In genomic region chr5:33713087-33713486, GRCh38 we compare ENCODE assay signal across 16 cellular contexts.
DNase-seq lines count a peak whose midpoint lies in the region; ATAC-seq lines count a peak whose summit lies in the region.
"Had no signal": no experiment of that assay in that cellular context is flagged by ENCODE, and none has a peak within 500 bp of the region (broad histone marks: within the 10 kb centered on the region; RNA-seq: fewer than 3 reads in every experiment).

No MANE protein-coding gene starts in this region.

- peaks cover 0 to 14% (median 11%) of the 10 kb centered on the region in 11 experiments; a peak in 18 of 22 replicates for H3K9me3 ChIP-seq in BLaER1 treated with 17β-estradiol and CSF1 and Interleukin-3, amounts not matched to agents 10 nM and 100 nM (replicated peaks in 1 of 11)

- H3K4me1 ChIP-seq in BLaER1 treated with 17β-estradiol and CSF1 and Interleukin-3, amounts not matched to agents 10 nM and 100 nM: peaks cover 4 to 60% (median 13%) of the 10 kb centered on the region in 10 experiments; a peak in 16 of 20 replicates

- H3K4me3 ChIP-seq in BLaER1 treated with 17β-estradiol and CSF1 and Interleukin-3, amounts not matched to agents 10 nM and 100 nM: no peak overlapping the region
- H3K4me3 ChIP-seq: spleen had no signal

- H3K27ac ChIP-seq in BLaER1 treated with 17β-estradiol and CSF1 and Interleukin-3, amounts not matched to agents 10 nM and 100 nM: peak overlapping the region in 8 of 11 experiments; percentile 29 to 96 (median 82); a peak in 14 of 22 replicates

- peak; percentile 62 to 90 for DNase-seq in NOMO-1 (lab: John Stamatoyannopoulos, UW; ENCODE audit: unreplicated experiment in 2 of 2)
- no peak for DNase-seq in left ventricle myocardium superior
- DNase-seq in activated CD4-positive, alpha-beta T cell treated with anti-CD3 and anti-CD28 coated beads, Interleukin-2, amount 50 U/mL, for 48 hours: no peak
- DNase-seq in activated CD8-positive, alpha-beta memory T cell treated with anti-CD3 and anti-CD28 coated beads, Interleukin-2, amount 50 U/mL, for 48 hours: no peak
- DNase-seq in stimulated activated CD4-positive, alpha-beta T cell treated with anti-CD3 and anti-CD28 coated beads, Interleukin-2, amount 100 ng/mL, for 24 hours: no peak
- DNase-seq: activated CD4-positive, alpha-beta T cell treated with anti-CD3 and anti-CD28 coated beads, Interleukin-2, amount 50 U/mL, for 1 hour; aorta; mammary epithelial cell; NCI-H146; occipital lobe; spleen; T-helper 17 cell had no signal

- no peaks in the 10 kb centered on the region for H3K36me3 ChIP-seq in BLaER1 treated with 17β-estradiol and CSF1 and Interleukin-3, amounts not matched to agents 10 nM and 100 nM
- H3K36me3 ChIP-seq: spleen had no signal

- intact Hi-C loops in left ventricle myocardium superior (cut with micrococcal nuclease): no loop called here

- H3K4me2 ChIP-seq in BLaER1 treated with 17β-estradiol and CSF1 and Interleukin-3, amounts not matched to agents 10 nM and 100 nM: peak overlapping the region in 5 of 11 experiments; percentile 38 to 81 (median 71); a peak in 11 of 22 replicates

- ATAC-seq in GM21723 (IDR thresholded peaks at IDR 0.05; ENCODE audit: unreplicated experiment) (peak; percentile 95), left ventricle myocardium superior (peak; percentile 39), GM21447 (IDR thresholded peaks at IDR 0.05; ENCODE audit: unreplicated experiment) (no peak)
- ATAC-seq: activated T-helper 17 cell treated with anti-CD3 and anti-CD28 coated beads, Interleukin-2, amount 50 U/mL, for 72 hours; T-helper 17 cell had no signal

- no peaks in the 10 kb centered on the region for H3K27me3 ChIP-seq in BLaER1 treated with 17β-estradiol and CSF1 and Interleukin-3, amounts not matched to agents 10 nM and 100 nM
- H3K27me3 ChIP-seq: spleen had no signal

- no peaks in the 10 kb centered on the region for H4K20me1 ChIP-seq in BLaER1 treated with 17β-estradiol and CSF1 and Interleukin-3, amounts not matched to agents 10 nM and 100 nM

- peak overlapping the region in 5 of 11 experiments; percentile 37 to 85 (median 74); a peak in 9 of 22 replicates for H3K9ac ChIP-seq in BLaER1 treated with 17β-estradiol and CSF1 and Interleukin-3, amounts not matched to agents 10 nM and 100 nM

Comparison
In these comparisons a context has a peak if more than half of its experiments do, and no peak if none do; other contexts are left out.
1. DNase-seq: peak in NOMO-1 (2 of 2); none in left ventricle myocardium superior (single experiment), activated CD4-positive, alpha-beta T cell treated with anti-CD3 and anti-CD28 coated beads, Interleukin-2, amount 50 U/mL, for 48 hours (0 of 2), activated CD8-positive, alpha-beta memory T cell treated with anti-CD3 and anti-CD28 coated beads, Interleukin-2, amount 50 U/mL, for 48 hours (single experiment) and stimulated activated CD4-positive, alpha-beta T cell treated with anti-CD3 and anti-CD28 coated beads, Interleukin-2, amount 100 ng/mL, for 24 hours (0 of 2).